In the genomic region with DNA sequence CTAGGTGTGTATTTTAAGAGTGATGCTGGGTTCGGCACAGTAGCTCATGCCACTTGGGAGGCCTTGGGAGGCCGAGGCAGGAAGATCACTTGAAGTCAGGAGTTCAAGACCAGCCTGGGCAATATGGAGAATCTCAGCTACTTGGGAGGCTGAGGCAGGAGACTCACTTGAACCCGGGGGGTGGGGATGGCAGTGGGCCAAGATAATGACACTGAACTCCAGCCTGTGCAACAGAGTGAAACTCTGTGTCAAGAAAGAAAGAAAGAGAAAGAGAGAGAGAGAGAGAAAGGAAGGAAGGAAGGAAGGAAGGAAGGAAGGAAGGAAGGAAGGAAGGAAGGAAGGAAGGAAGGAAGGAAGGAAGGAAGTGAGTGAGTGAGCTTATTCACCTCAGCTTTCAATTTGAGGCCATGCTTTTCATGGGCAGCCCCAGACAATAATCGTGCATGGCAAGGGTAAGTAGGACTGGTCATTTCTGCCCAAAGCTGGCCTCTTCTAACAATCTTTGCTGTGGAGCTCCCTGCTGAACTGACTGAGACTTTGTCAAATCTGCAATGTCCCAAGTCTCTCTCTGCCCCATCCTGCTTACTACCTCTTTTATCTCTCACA, we compare ENCODE assay signal across 24 cellular contexts.
"Had no signal": no experiment of that assay in that cellular context is flagged by ENCODE, and none has a peak within 500 bp of the region (broad histone marks: within the 10 kb centered on the region; RNA-seq: fewer than 3 reads in every experiment).

No MANE protein-coding gene starts in this region.

- H3K9me3 Mint-ChIP-seq: activated CD8-positive, alpha-beta T cell treated with anti-CD3 and anti-CD28 coated beads for 36 hours; activated naive CD4-positive, alpha-beta T cell treated with anti-CD3 and anti-CD28 coated beads, Interleukin-2, amount 10 ng/mL, durations not matched to agents 7 days and 5 days; activated naive CD8-positive, alpha-beta T cell treated with anti-CD3 and anti-CD28 coated beads for 36 hours; activated T-cell treated with anti-CD3 and anti-CD28 coated beads, Interleukin-2, amount 50 U/mL, for 72 hours; activated T-helper 2 cell treated with anti-CD3 and anti-CD28 coated beads, Interferon-gamma antibody, Interleukin-2, Interleukin-4, amounts not matched to agents 10 μg/mL and 5 μg/mL and 100 μg/mL, durations not matched to agents 14 hours and 24 hours and 36 hours; WTC11 had no signal

- ATAC-seq: activated CD8-positive, alpha-beta T cell treated with anti-CD3 and anti-CD28 coated beads for 36 hours; activated T-cell treated with anti-CD3 and anti-CD28 coated beads, Interleukin-2, amount 50 U/mL, for 72 hours; Panc1; Right ventricle myocardium inferior; WTC11 had no signal

- H3K9ac ChIP-seq: SK-N-SH had no signal

- H3K4me3 Mint-ChIP-seq: activated CD8-positive, alpha-beta T cell treated with anti-CD3 and anti-CD28 coated beads for 36 hours; activated naive CD4-positive, alpha-beta T cell treated with anti-CD3 and anti-CD28 coated beads, Interleukin-2, amount 10 ng/mL, durations not matched to agents 7 days and 5 days; activated naive CD8-positive, alpha-beta T cell treated with anti-CD3 and anti-CD28 coated beads for 36 hours; activated T-cell treated with anti-CD3 and anti-CD28 coated beads, Interleukin-2, amount 50 U/mL, for 72 hours; WTC11 had no signal

- H3K27ac Mint-ChIP-seq: activated CD8-positive, alpha-beta T cell treated with anti-CD3 and anti-CD28 coated beads for 36 hours; activated naive CD4-positive, alpha-beta T cell treated with anti-CD3 and anti-CD28 coated beads, Interleukin-2, amount 10 ng/mL, durations not matched to agents 7 days and 5 days; activated naive CD8-positive, alpha-beta T cell treated with anti-CD3 and anti-CD28 coated beads for 36 hours; activated T-cell treated with anti-CD3 and anti-CD28 coated beads, Interleukin-2, amount 50 U/mL, for 72 hours; activated T-helper 2 cell treated with anti-CD3 and anti-CD28 coated beads, Interferon-gamma antibody, Interleukin-2, Interleukin-4, amounts not matched to agents 10 μg/mL and 5 μg/mL and 100 μg/mL, durations not matched to agents 14 hours and 24 hours and 36 hours; WTC11 had no signal

- H3K36me3 Mint-ChIP-seq: activated naive CD4-positive, alpha-beta T cell treated with anti-CD3 and anti-CD28 coated beads, Interleukin-2, amount 10 ng/mL, durations not matched to agents 7 days and 5 days; activated naive CD8-positive, alpha-beta T cell treated with anti-CD3 and anti-CD28 coated beads for 36 hours; WTC11 had no signal

- H3K27me3 ChIP-seq: brain microvascular endothelial cell, cardiac muscle cell had no signal

- H3K4me1 Mint-ChIP-seq: WTC11 had no signal

- H3K27ac ChIP-seq: brain microvascular endothelial cell, cardiac muscle cell had no signal

- DNase-seq: activated CD4-positive, CD25-positive, alpha-beta regulatory T cell treated with anti-CD3 and anti-CD28 coated beads, Interleukin-2, amount 50 U/mL, for 72 hours; activated CD8-positive, alpha-beta memory T cell treated with anti-CD3 and anti-CD28 coated beads, Interleukin-2, amount 50 U/mL, for 4 hours; activated CD8-positive, alpha-beta T cell treated with anti-CD3 and anti-CD28 coated beads for 36 hours; activated gamma-delta T cell treated with Interleukin-2 at 50 U/mL for 16 hours; activated naive CD4-positive, alpha-beta T cell treated with anti-CD3 and anti-CD28 coated beads, Interleukin-2, amount 10 ng/mL, durations not matched to agents 7 days and 5 days; activated naive CD8-positive, alpha-beta T cell treated with anti-CD3 and anti-CD28 coated beads for 36 hours; activated T-cell treated with anti-CD3 and anti-CD28 coated beads, Interleukin-2, amount 50 U/mL, for 72 hours; brain microvascular endothelial cell; NCI-H1092; NCI-H1417; NCI-H1930; NCI-H2171 treated with DMSO at 0.1 percent for 48 hours; NCI-H226; NCI-H526; NCI-H774; NK-92 treated with Interleukin-12 subunit alpha and Interleukin-12 subunit beta, amount 100 ng/mL, for 24 hours; OCI-M1; RPMI8226; SK-N-SH had no signal

- H3K27me3 Mint-ChIP-seq: activated CD8-positive, alpha-beta T cell treated with anti-CD3 and anti-CD28 coated beads for 36 hours; activated naive CD4-positive, alpha-beta T cell treated with anti-CD3 and anti-CD28 coated beads, Interleukin-2, amount 10 ng/mL, durations not matched to agents 7 days and 5 days; activated naive CD8-positive, alpha-beta T cell treated with anti-CD3 and anti-CD28 coated beads for 36 hours had no signal

- H3K36me3 ChIP-seq: brain microvascular endothelial cell, cardiac muscle cell had no signal

- H3K4me2 ChIP-seq: SK-N-SH had no signal

- H3K4me3 ChIP-seq: cardiac muscle cell had no signal

- H3K9me3 ChIP-seq: SK-N-SH had no signal
